ENCODE assay signal across 25 cellular contexts in the genomic region with DNA sequence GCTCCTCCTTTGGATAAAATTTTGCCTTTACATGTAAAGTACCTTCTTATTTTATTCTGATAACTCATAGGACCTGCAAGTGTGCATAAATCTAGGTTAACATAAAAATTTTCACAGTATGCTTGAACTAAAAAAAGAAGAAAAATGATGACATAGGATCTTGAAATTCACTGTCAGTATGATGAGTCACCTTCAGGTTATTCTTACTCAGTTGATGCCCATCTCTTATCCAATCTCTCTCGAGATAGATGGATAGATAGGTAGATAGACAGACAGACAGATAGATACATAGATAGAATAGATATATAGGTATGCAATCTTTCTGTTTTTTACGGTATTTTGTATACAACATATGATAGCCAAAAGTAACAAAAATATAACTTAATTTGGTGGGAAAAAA.
"Had no signal": no experiment of that assay in that cellular context is flagged by ENCODE, and none has a peak within 500 bp of the region (broad histone marks: within the 10 kb centered on the region; RNA-seq: fewer than 3 reads in every experiment).

No MANE protein-coding gene starts in this region.

- H3K9me3 ChIP-seq: SJSA1 had no signal

- H3K27ac Mint-ChIP-seq: IgD-negative memory B cell had no signal

- H3K27ac ChIP-seq: HL-60, KMS-11, SJSA1, SK-N-MC had no signal

- H3K4me1 Mint-ChIP-seq: IgD-negative memory B cell had no signal

- H3K27me3 Mint-ChIP-seq: IgD-negative memory B cell had no signal

- H3K27me3 ChIP-seq: SJSA1 had no signal

- H3K36me3 Mint-ChIP-seq: IgD-negative memory B cell had no signal

- FAIRE-seq: HTR-8/SVneo, K562, RCC 7860 had no signal

- H3K4me3 ChIP-seq: K562, SJSA1, SK-N-MC had no signal

- H3K4me3 Mint-ChIP-seq: IgD-negative memory B cell had no signal

- H3K36me3 ChIP-seq: SJSA1 had no signal

- H3K4me2 ChIP-seq: KMS-11 had no signal

- H3K9ac ChIP-seq: KMS-11 had no signal

- DNase-seq: Kasumi-1, MM.1S, NCI-H1092 treated with DMSO at 0.1 percent for 48 hours, NCI-H1436, NCI-H187, NCI-H2029, NCI-H2081 treated with DMSO at 0.1 percent for 48 hours, NCI-H2171, NCI-H226, NCI-H446, NCI-H510A, NCI-H524 treated with DMSO at 0.1 percent for 48 hours, NCI-H69, NCI-H774, Right ventricle myocardium superior, RPMI8226, SIG-M5 had no signal
